Comparison of ENCODE assay signal across 22 cellular contexts in genomic region chr6:166930354-166930891, GRCh38. TPM values are rescaled to one million over a fixed set of nuclear protein-coding genes. Genes with fewer than 3 reads are reported as not detected.
DNase-seq lines count a peak whose midpoint lies in the region; ATAC-seq, FAIRE-seq and TF ChIP-seq lines count a peak whose summit lies in the region.
"Had no signal": no experiment of that assay in that cellular context is flagged by ENCODE, and none has a peak within 500 bp of the region (broad histone marks: within the 10 kb centered on the region; RNA-seq: fewer than 3 reads in every experiment).

No MANE protein-coding gene starts in this region.

- H3K4ac ChIP-seq in trophoblast cell (ENCODE audit: low read depth, low read length): no peak overlapping the region

- H2BK5ac ChIP-seq in trophoblast cell (ENCODE audit: low read depth, low read length, poor library complexity): no peak overlapping the region

- BruUV-seq in K562 (replicated peaks; lab: Mats Ljungman, UMichigan): no TSS peak

- ATAC-seq in CD4-positive, alpha-beta T cell (ENCODE audit: poor library complexity): no peak
- ATAC-seq in K562 (no peak), GM21526 (IDR thresholded peaks at IDR 0.05; ENCODE audit: low FRiP score, unreplicated experiment) (no peak)
- ATAC-seq: HCT116, left colon had no signal

- H3K4me1 ChIP-seq in K562 (replicated peaks in 1 of 2; ENCODE audit: control insufficient read depth in 2 of 2, insufficient read depth in 2 of 2, low read length in 2 of 2) (peaks cover 13 to 18% of the 10 kb centered on the region in 2 experiments), trophoblast cell (ENCODE audit: control insufficient read depth in 1 of 2, insufficient read depth in 2 of 2, low read length in 2 of 2) (no peaks in the 10 kb centered on the region)
- H3K4me1 ChIP-seq: suprapubic skin had no signal

- TF ChIP-seq EP300 in K562 (IDR thresholded peaks at IDR 0.05; ENCODE audit: low read length): no peak

- H4K8ac ChIP-seq in trophoblast cell (ENCODE audit: low read depth, low read length): no peak overlapping the region

- no peaks in the 10 kb centered on the region for H3K27me3 ChIP-seq in CD4-positive, alpha-beta T cell (ENCODE audit: control insufficient read depth, insufficient read depth, low read length)
- no peaks in the 10 kb centered on the region; a peak in 1 of 5 replicates for H3K27me3 ChIP-seq in K562 (ENCODE audit: control insufficient read depth in 2 of 2, insufficient read depth in 2 of 2, low read length in 2 of 2)
- H3K27me3 ChIP-seq in trophoblast cell (ENCODE audit: insufficient read depth, low read length): no peaks in the 10 kb centered on the region
- H3K27me3 ChIP-seq: sigmoid colon, suprapubic skin had no signal

- H2AK5ac ChIP-seq in trophoblast cell (ENCODE audit: low read length): no peak overlapping the region

- H3K9me3 ChIP-seq in CD4-positive, alpha-beta T cell (ENCODE audit: control insufficient read depth, low read length): no peaks in the 10 kb centered on the region
- H3K9me3 ChIP-seq in K562 (replicated peaks; ENCODE audit: control insufficient read depth, insufficient read depth, low read depth, low read length): no peaks in the 10 kb centered on the region
- H3K9me3 ChIP-seq in trophoblast cell (ENCODE audit: insufficient read depth, low read depth, low read length): peaks cover 6% of the 10 kb centered on the region
- H3K9me3 ChIP-seq: sigmoid colon, suprapubic skin had no signal

- H4K12ac ChIP-seq in trophoblast cell (ENCODE audit: low read depth, low read length): no peak overlapping the region

- H3K9me3 Mint-ChIP-seq in CD4-positive, alpha-beta T cell: no peaks in the 10 kb centered on the region
- H3K9me3 Mint-ChIP-seq: nephron had no signal

- H3K4me1 Mint-ChIP-seq in CD4-positive, alpha-beta T cell (ENCODE audit: low read depth): peaks cover 18% of the 10 kb centered on the region

- CTCF ChIA-PET in CD4-positive, alpha-beta T cell (lab: Charles Lee): no interaction called here
- CTCF ChIA-PET in K562 (lab: Yijun Ruan, JAX; ENCODE audit: low intra/inter-chr PET ratio): no interaction called here

- peak overlapping the region; percentile 96 for H3K23ac ChIP-seq in trophoblast cell (ENCODE audit: low read length)

- no peaks in the 10 kb centered on the region for H3K79me1 ChIP-seq in trophoblast cell (ENCODE audit: low read length)

- no peak overlapping the region for H3K14ac ChIP-seq in trophoblast cell (ENCODE audit: low read length)

- no peak for DNase-seq in CD4-positive, alpha-beta T cell
- no peak for DNase-seq in GM18507 (ENCODE audit: extremely low spot score, insufficient read length, low read depth)
- DNase-seq in K562 (ENCODE audit: extremely low read depth in 1 of 4, low spot score in 3 of 4): no peak
- no peak for DNase-seq in trophoblast cell
- no peak for DNase-seq in coronary artery (ENCODE audit: low spot score)
- DNase-seq in iPS-NIHi7 (ENCODE audit: extremely low spot score): no peak
- DNase-seq: activated naive CD4-positive, alpha-beta T cell treated with Interleukin-2 at 50 U/mL for 16 hours; central memory CD4-positive, alpha-beta T cell; COR-L47; DND-41; left colon; midbrain; NCI-H1048; NCI-H187 treated with DMSO at 0.1 percent for 48 hours; NCI-H69; posterior cingulate gyrus; RPMI8226; sigmoid colon had no signal

- in situ Hi-C loops in K562 (cut with MboI): no loop called here

- no peak overlapping the region for H3K9ac ChIP-seq in K562 (ENCODE audit: insufficient read depth in 1 of 2, low read depth in 2 of 2, low read length in 2 of 2)
- no peak overlapping the region for H3K9ac ChIP-seq in trophoblast cell (ENCODE audit: low read length)

- intact Hi-C loops in CD4-positive, alpha-beta T cell (cut with DNase I, micrococcal nuclease): loop anchor here in 1 of 2 experiments (10.0 kb wide), 1 partner anchor 64 kb away; the partner anchor contains the start of gene CEP43
- intact Hi-C loops in K562 (cut with micrococcal nuclease): no loop called here

- H4K20me1 ChIP-seq in K562 (replicated peaks; ENCODE audit: control insufficient read depth, insufficient read depth, low read length): no peaks in the 10 kb centered on the region

- no peak for TF ChIP-seq CTCF in CD4-positive, alpha-beta T cell (IDR thresholded peaks at IDR 0.05)
- TF ChIP-seq CTCF in K562 (IDR thresholded peaks at IDR 0.05 in 2 of 3, conservative IDR thresholded peaks at IDR 0.05 in 1 of 3; ENCODE audit: insufficient read depth in 2 of 3, low read depth in 1 of 3, low read length in 3 of 3) (no peak), coronary artery (IDR thresholded peaks at IDR 0.05) (no peak)

- peak; percentile 26 for FAIRE-seq in GM18507 (lab: Jason Lieb, UNC)
- no peak for FAIRE-seq in K562 (lab: Jason Lieb, UNC)

- H3K4me2 ChIP-seq in K562 (ENCODE audit: insufficient read depth, low read length) (no peak overlapping the region), trophoblast cell (ENCODE audit: low read length) (no peak overlapping the region)

- TF ChIP-seq RAD21 in K562 (CRISPR knock-in tag; conservative IDR thresholded peaks at IDR 0.05 in 1 of 2, IDR thresholded peaks at IDR 0.05 in 1 of 2): no peak

- H3K4me3 ChIP-seq in K562: no peak overlapping the region
- peak overlapping the region; percentile 27 for H3K4me3 ChIP-seq in trophoblast cell (ENCODE audit: low read depth, low read length)
- H3K4me3 ChIP-seq in coronary artery: no peak overlapping the region
- H3K4me3 ChIP-seq: sigmoid colon, suprapubic skin had no signal

- H3K27me3 Mint-ChIP-seq in CD4-positive, alpha-beta T cell: no peaks in the 10 kb centered on the region

- H3K36me3 ChIP-seq in K562 (ENCODE audit: control insufficient read depth, insufficient read depth, low read length) (peaks cover 15% of the 10 kb centered on the region; the same call in 2 of the 3 replicates), trophoblast cell (ENCODE audit: control insufficient read depth in 1 of 2, insufficient read depth in 2 of 2, low read length in 2 of 2) (no peaks in the 10 kb centered on the region)

- no peak overlapping the region for H2BK12ac ChIP-seq in trophoblast cell (ENCODE audit: low read length)

- no peak overlapping the region for H3K4me3 Mint-ChIP-seq in CD4-positive, alpha-beta T cell
- H3K4me3 Mint-ChIP-seq: nephron had no signal

- peak overlapping the region; percentile 33 for H3K27ac Mint-ChIP-seq in CD4-positive, alpha-beta T cell
- H3K27ac Mint-ChIP-seq: nephron had no signal

- no peaks in the 10 kb centered on the region for H3K79me2 ChIP-seq in K562 (ENCODE audit: control insufficient read depth, insufficient read depth, low read length)
- no peaks in the 10 kb centered on the region for H3K79me2 ChIP-seq in trophoblast cell (ENCODE audit: control insufficient read depth, insufficient read depth, low read length, poor library complexity)

- H3K27ac ChIP-seq in CD4-positive, alpha-beta T cell (ENCODE audit: low read depth, low read length): no peak overlapping the region
- H3K27ac ChIP-seq in K562 (ENCODE audit: extremely low read depth, low read depth, low read length): no peak overlapping the region
- no peak overlapping the region for H3K27ac ChIP-seq in trophoblast cell (ENCODE audit: low read depth, low read length)
- H3K27ac ChIP-seq in coronary artery: no peak overlapping the region
- H3K27ac ChIP-seq: sigmoid colon, suprapubic skin had no signal

- H2BK120ac ChIP-seq in trophoblast cell (ENCODE audit: insufficient read depth, low read length, poor library complexity): no peak overlapping the region

- peaks cover 84% of the 10 kb centered on the region for H3K36me3 Mint-ChIP-seq in CD4-positive, alpha-beta T cell (ENCODE audit: low read depth)

- no peak for TF ChIP-seq POLR2A in K562 (conservative IDR thresholded peaks at IDR 0.05)

- peaks cover 4% of the 10 kb centered on the region for H3K9me1 ChIP-seq in K562 (ENCODE audit: control insufficient read depth, insufficient read depth, low read length)

- POLR2A ChIA-PET in CD4-positive, alpha-beta T cell (lab: Charles Lee): no interaction called here
- POLR2A ChIA-PET in K562 (lab: Yijun Ruan, JAX): no interaction called here

- no peak overlapping the region for H4K91ac ChIP-seq in trophoblast cell (ENCODE audit: low read depth, low read length)

- no peak overlapping the region for H2AFZ ChIP-seq in K562 (ENCODE audit: low read depth, low read length)
- H2AFZ ChIP-seq in trophoblast cell (ENCODE audit: insufficient read depth, low read length, poor library complexity): no peak overlapping the region

- 91% methylated on average over 4 of the region's 4 CpGs for WGBS in K562 (ENCODE audit: insufficient coverage, low coverage, missing lambda C conversion rate)
- WGBS in trophoblast cell (ENCODE audit: extremely low coverage, insufficient coverage, insufficient read length): no CpG with 5 or more reads among the region's 4 CpGs

- no peak overlapping the region for H3K18ac ChIP-seq in trophoblast cell (ENCODE audit: low read length)

TF ChIP-seq in K562, 482 proteins besides CTCF, POLR2A, EP300 and RAD21 (continues in another document):
- TF ChIP-seq, protein P1, sequence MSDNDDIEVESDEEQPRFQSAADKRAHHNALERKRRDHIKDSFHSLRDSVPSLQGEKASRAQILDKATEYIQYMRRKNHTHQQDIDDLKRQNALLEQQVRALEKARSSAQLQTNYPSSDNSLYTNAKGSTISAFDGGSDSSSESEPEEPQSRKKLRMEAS (CRISPR knock-in tag; IDR thresholded peaks at IDR 0.05): peak; percentile 74
- TF ChIP-seq PHF20 (IDR thresholded peaks at IDR 0.05; ENCODE audit: partially characterized antibody) (peak; percentile 22), NR2C2 (CRISPR knock-in tag; IDR thresholded peaks at IDR 0.05) (0 out of 2 replicates have a peak, but pooled peaks have one; percentile 46), NR2C2 (tag; IDR thresholded peaks at IDR 0.05) (no peak)

RNA-seq across cellular contexts. Expression of gene RNASET2, which starts 25.9 kb away (rescaled TPM):
- 100 to 1,000 TPM; 164 to 165 TPM for total RNA-seq in CD4-positive, alpha-beta T cell
- total RNA-seq in K562 (2011; cell fraction: chromatin; rRNA removed; ENCODE audit: low replicate concordance): 55.9 TPM in 2 replicates
- total RNA-seq in K562 (2011; cell fraction: nucleolus; rRNA removed): 54.7 and 61.6 TPM in 2 replicates
- 64.9 and 75.9 TPM in 2 replicates for total RNA-seq in K562 (2011; cell fraction: nucleoplasm; rRNA removed)
- total RNA-seq in K562 (2014; rRNA removed) (138 and 168 TPM in 2 replicates), K562 (2014; rRNA removed; fragmentation: Illumina TruSeq; extraction: Trizol) (66.4 and 66.9 TPM in 2 replicates), K562 (2015; rRNA removed; fragmentation: Illumina TruSeq; extraction: Trizol) (130 and 141 TPM in 2 replicates), K562 (2021) (99.2 and 105 TPM in 2 replicates)
- polyA plus RNA-seq in K562 (2011; rRNA removed) (46.4 and 211 TPM in 2 replicates), K562 (2014; fragmentation: Illumina TruSeq; extraction: Trizol) (75.2 and 91.3 TPM in 2 replicates), K562 (2014; fragmentation: Nextera tagmentation; extraction: Ambion mirVana) (10 to 100 TPM in 1 of 2 experiments, 1 to 10 TPM in 1; 7.4 to 15.8 TPM), K562 (2014; rRNA removed) (108 and 124 TPM in 2 replicates)
- 45.3 and 139 TPM in 2 replicates for polyA plus RNA-seq in K562 (2011; cell fraction: cytosol; rRNA removed)
- polyA plus RNA-seq in K562 (2011; cell fraction: nucleus; rRNA removed): 31.3 and 148 TPM in 2 replicates
- 137 and 140 TPM in 2 replicates for polyA plus RNA-seq in K562 (2012)
- 20.3 and 116 TPM in 2 replicates for polyA minus RNA-seq in K562 (2011; rRNA and poly(A)+ RNA removed)
- 14.3 and 84.4 TPM in 2 replicates for polyA minus RNA-seq in K562 (2011; cell fraction: cytosol; rRNA and poly(A)+ RNA removed)
- 9.3 and 51.3 TPM in 2 replicates for polyA minus RNA-seq in K562 (2011; cell fraction: nucleus; rRNA and poly(A)+ RNA removed)
- 10.8 and 11.8 TPM in 2 replicates for polyA plus RNA-seq in trophoblast cell (2013)
